15 cellular contexts compared by ENCODE assay signal in the genomic region with DNA sequence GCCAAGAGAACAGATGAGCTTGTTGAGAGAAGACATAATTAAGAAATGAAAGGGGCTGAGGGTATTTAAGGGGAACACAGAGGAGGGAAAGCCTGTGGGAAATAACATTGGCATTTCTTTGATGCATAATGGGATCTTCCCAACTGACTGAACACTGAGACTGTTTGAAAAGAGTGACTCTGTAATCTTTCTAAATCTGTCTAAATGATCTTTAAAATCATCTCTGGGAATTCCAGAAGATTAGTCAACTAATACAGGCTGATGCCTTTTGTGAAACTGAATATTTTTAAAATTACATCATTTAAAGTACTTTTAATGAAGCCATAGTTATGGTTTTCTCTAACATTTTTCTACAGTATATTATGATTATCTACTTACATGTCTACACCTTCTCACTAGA.
"Had no signal": no experiment of that assay in that cellular context is flagged by ENCODE, and none has a peak within 500 bp of the region (broad histone marks: within the 10 kb centered on the region; RNA-seq: fewer than 3 reads in every experiment).

No MANE protein-coding gene starts in this region.

- DNase-seq: activated CD4-positive, alpha-beta memory T cell treated with anti-CD3 and anti-CD28 coated beads for 36 hours; activated CD4-positive, alpha-beta T cell treated with anti-CD3 and anti-CD28 coated beads for 1 hour; activated gamma-delta T cell; activated T-cell treated with anti-CD3 and anti-CD28 coated beads, Interleukin-2, amount 50 U/mL, for 48 hours; dorsolateral prefrontal cortex; foreskin fibroblast; heart right ventricle; left ventricle myocardium superior; stimulated activated CD4-positive, alpha-beta T cell treated with anti-CD3 and anti-CD28 coated beads, Interleukin-15, amount 100 ng/mL, for 24 hours; stimulated activated CD4-positive, alpha-beta T cell treated with anti-CD3 and anti-CD28 coated beads, Interleukin-4, amount 100 ng/mL, for 24 hours; stomach; uterus had no signal

- FAIRE-seq: endometrium, keratinocyte had no signal

- H3K4me3 ChIP-seq: dorsolateral prefrontal cortex, heart right ventricle, stomach, uterus had no signal

- ATAC-seq: esophagus mucosa, heart right ventricle, left ventricle myocardium superior had no signal
